In genomic region chr10:131977323-131978096, GRCh38 we compare ENCODE assay signal across 1 cellular context.
TF ChIP-seq lines count a peak whose summit lies in the region.

No MANE protein-coding gene starts in this region.

TF ChIP-seq in IMR-90, 13 proteins besides CTCF, POLR2A, EP300 and RAD21 (continued from another document):
- TF ChIP-seq BHLHE40 (IDR thresholded peaks at IDR 0.05; ENCODE audit: low read depth, low read length) (no peak), NFE2L2 (IDR thresholded peaks at IDR 0.05; ENCODE audit: low read depth, low read length) (no peak), RFX5 (IDR thresholded peaks at IDR 0.05; ENCODE audit: low read depth, low read length) (no peak), RCOR1 (IDR thresholded peaks at IDR 0.05; ENCODE audit: insufficient replicate concordance, low read length) (no peak), MAZ (IDR thresholded peaks at IDR 0.05; ENCODE audit: borderline replicate concordance, low read depth, low read length) (no peak), ELK1 (IDR thresholded peaks at IDR 0.05; ENCODE audit: borderline replicate concordance, low read depth, low read length) (no peak), CEBPB (IDR thresholded peaks at IDR 0.05; ENCODE audit: low read depth, low read length) (no peak), FOS (IDR thresholded peaks at IDR 0.05; ENCODE audit: low read depth, low read length) (no peak), MXI1 (IDR thresholded peaks at IDR 0.05; ENCODE audit: borderline replicate concordance, low read depth, low read length) (no peak), MAFK (IDR thresholded peaks at IDR 0.05; ENCODE audit: low read depth, low read length) (no peak), CHD1 (IDR thresholded peaks at IDR 0.05; ENCODE audit: low read depth, low read length) (no peak)
- TF ChIP-seq, protein P1, sequence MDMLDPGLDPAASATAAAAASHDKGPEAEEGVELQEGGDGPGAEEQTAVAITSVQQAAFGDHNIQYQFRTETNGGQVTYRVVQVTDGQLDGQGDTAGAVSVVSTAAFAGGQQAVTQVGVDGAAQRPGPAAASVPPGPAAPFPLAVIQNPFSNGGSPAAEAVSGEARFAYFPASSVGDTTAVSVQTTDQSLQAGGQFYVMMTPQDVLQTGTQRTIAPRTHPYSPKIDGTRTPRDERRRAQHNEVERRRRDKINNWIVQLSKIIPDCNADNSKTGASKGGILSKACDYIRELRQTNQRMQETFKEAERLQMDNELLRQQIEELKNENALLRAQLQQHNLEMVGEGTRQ (IDR thresholded peaks at IDR 0.05; ENCODE audit: low read depth, low read length): no peak
